32 cellular contexts compared by ENCODE assay signal in the genomic region with DNA sequence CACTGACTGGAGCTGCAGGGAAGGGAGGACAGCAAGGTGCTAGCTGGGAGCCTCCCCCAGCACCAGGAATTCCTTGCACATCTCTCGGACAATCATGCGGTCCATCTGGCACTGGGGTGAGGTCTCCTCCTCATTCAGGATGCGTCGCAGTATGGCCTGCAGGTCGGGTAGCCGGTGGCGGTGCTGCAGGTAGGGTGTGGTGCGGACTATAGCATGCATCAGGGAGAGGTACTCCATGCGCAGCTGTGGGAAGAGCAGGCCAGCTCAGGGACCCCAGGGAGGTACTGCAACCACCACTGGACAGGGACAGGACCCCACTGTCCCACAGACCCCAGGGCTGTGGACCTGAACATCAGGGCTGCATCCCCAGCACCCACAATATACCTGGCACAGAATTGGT. TPM values are rescaled to one million over a fixed set of nuclear protein-coding genes. Genes with fewer than 3 reads are reported as not detected.
"Had no signal": no experiment of that assay in that cellular context is flagged by ENCODE, and none has a peak within 500 bp of the region (broad histone marks: within the 10 kb centered on the region; RNA-seq: fewer than 3 reads in every experiment).

No MANE protein-coding gene starts in this region.

- H3K27me3 Mint-ChIP-seq: activated CD4-positive, alpha-beta memory T cell treated with anti-CD3 and anti-CD28 coated beads, Interleukin-2, amount 10 ng/mL, durations not matched to agents 7 days and 5 days; activated CD4-positive, alpha-beta T cell treated with anti-CD3 and anti-CD28 coated beads for 36 hours; activated CD4-positive, alpha-beta T cell treated with anti-CD3 and anti-CD28 coated beads, Interleukin-2, amount 10 ng/mL, durations not matched to agents 24 days and 14 days; activated naive CD8-positive, alpha-beta T cell; activated T-cell treated with anti-CD3 and anti-CD28 coated beads, Interleukin-2, amount 50 U/mL, for 24 hours had no signal

- DNase-seq: activated CD4-positive, alpha-beta memory T cell treated with anti-CD3 and anti-CD28 coated beads, Interleukin-2, amount 10 ng/mL, durations not matched to agents 7 days and 5 days; activated CD4-positive, alpha-beta T cell treated with anti-CD3 and anti-CD28 coated beads for 36 hours; activated CD4-positive, alpha-beta T cell treated with anti-CD3 and anti-CD28 coated beads, Interleukin-2, amount 10 ng/mL, durations not matched to agents 24 days and 14 days; activated CD4-positive, CD25-positive, alpha-beta regulatory T cell; activated CD4-positive, CD25-positive, alpha-beta regulatory T cell treated with anti-CD3 and anti-CD28 coated beads, Interleukin-2, amount 50 U/mL, for 72 hours; activated CD8-positive, alpha-beta memory T cell treated with anti-CD3 and anti-CD28 coated beads, Interleukin-2, amount 50 U/mL, for 48 hours; activated effector memory CD4-positive, alpha-beta T cell treated with Interleukin-2 at 50 U/mL for 16 hours; activated gamma-delta T cell treated with Interleukin-2 at 50 U/mL for 16 hours; activated naive CD4-positive, alpha-beta T cell treated with anti-CD3 and anti-CD28 coated beads, Interleukin-2, amount 50 U/mL, for 16 hours; activated naive CD4-positive, alpha-beta T cell treated with Interleukin-2 at 50 U/mL for 16 hours; activated T-cell treated with anti-CD3 and anti-CD28 coated beads for 4 hours; activated T-cell treated with anti-CD3 and anti-CD28 coated beads, Interleukin-2, amount 50 U/mL, for 24 hours; activated T-cell treated with anti-CD3 and anti-CD28 coated beads, Interleukin-2, amount 50 U/mL, for 72 hours; amygdala; aorta; body of pancreas; caudate nucleus; cortex of kidney; effector CD8-positive, alpha-beta T cell; foreskin keratinocyte; gastrocnemius medialis; glutamatergic neuron; heart left ventricle; T-helper 1 cell; T-helper 2 cell had no signal

- H3K4me3 Mint-ChIP-seq: activated CD4-positive, alpha-beta memory T cell treated with anti-CD3 and anti-CD28 coated beads, Interleukin-2, amount 10 ng/mL, durations not matched to agents 7 days and 5 days; activated CD4-positive, alpha-beta T cell treated with anti-CD3 and anti-CD28 coated beads for 36 hours; activated CD4-positive, alpha-beta T cell treated with anti-CD3 and anti-CD28 coated beads, Interleukin-2, amount 10 ng/mL, durations not matched to agents 24 days and 14 days; activated naive CD8-positive, alpha-beta T cell; activated T-cell treated with anti-CD3 and anti-CD28 coated beads, Interleukin-2, amount 50 U/mL, for 24 hours; activated T-cell treated with anti-CD3 and anti-CD28 coated beads, Interleukin-2, amount 50 U/mL, for 72 hours had no signal

- H3K27ac ChIP-seq: body of pancreas, esophagus muscularis mucosa, foreskin keratinocyte, gastrocnemius medialis, heart left ventricle had no signal

- H3K27me3 ChIP-seq: body of pancreas, esophagus muscularis mucosa, foreskin keratinocyte, gastrocnemius medialis, heart left ventricle had no signal

- FAIRE-seq: colon, endometrium, endothelial cell of umbilical vein had no signal

- H3K4me1 Mint-ChIP-seq: activated CD4-positive, alpha-beta T cell treated with anti-CD3 and anti-CD28 coated beads for 36 hours; activated CD4-positive, alpha-beta T cell treated with anti-CD3 and anti-CD28 coated beads, Interleukin-2, amount 10 ng/mL, durations not matched to agents 24 days and 14 days had no signal

- H3K9me3 Mint-ChIP-seq: activated CD4-positive, alpha-beta memory T cell treated with anti-CD3 and anti-CD28 coated beads, Interleukin-2, amount 10 ng/mL, durations not matched to agents 7 days and 5 days; activated CD4-positive, alpha-beta T cell treated with anti-CD3 and anti-CD28 coated beads, Interleukin-2, amount 10 ng/mL, durations not matched to agents 24 days and 14 days; activated T-cell treated with anti-CD3 and anti-CD28 coated beads, Interleukin-2, amount 50 U/mL, for 24 hours; activated T-cell treated with anti-CD3 and anti-CD28 coated beads, Interleukin-2, amount 50 U/mL, for 72 hours had no signal

- H3K9me3 ChIP-seq: body of pancreas, esophagus muscularis mucosa, gastrocnemius medialis, heart left ventricle had no signal

- H3K4me3 ChIP-seq: body of pancreas, esophagus muscularis mucosa, gastrocnemius medialis, heart left ventricle had no signal

- H3K4me1 ChIP-seq: body of pancreas, esophagus muscularis mucosa, foreskin keratinocyte, gastrocnemius medialis, heart left ventricle had no signal

- ATAC-seq: body of pancreas, foreskin keratinocyte, gastrocnemius medialis had no signal

- H3K27ac Mint-ChIP-seq: activated CD4-positive, alpha-beta memory T cell treated with anti-CD3 and anti-CD28 coated beads, Interleukin-2, amount 10 ng/mL, durations not matched to agents 7 days and 5 days; activated CD4-positive, alpha-beta T cell treated with anti-CD3 and anti-CD28 coated beads for 36 hours; activated CD4-positive, alpha-beta T cell treated with anti-CD3 and anti-CD28 coated beads, Interleukin-2, amount 10 ng/mL, durations not matched to agents 24 days and 14 days; activated naive CD8-positive, alpha-beta T cell; activated T-cell treated with anti-CD3 and anti-CD28 coated beads, Interleukin-2, amount 50 U/mL, for 72 hours had no signal

RNA-seq across cellular contexts. Expression of a gene that starts 52.9 kb away (rescaled TPM):
- total RNA-seq: activated CD4-positive, alpha-beta memory T cell treated with anti-CD3 and anti-CD28 coated beads, Interleukin-2, amount 10 ng/mL, durations not matched to agents 7 days and 5 days; activated T-cell treated with anti-CD3 and anti-CD28 coated beads, Interleukin-2, amount 50 U/mL, for 72 hours; aorta; body of pancreas; endothelial cell of umbilical vein; epithelial cell of proximal tubule; esophagus muscularis mucosa; gastrocnemius medialis; heart left ventricle had no signal
- polyA plus RNA-seq: adipose tissue, endothelial cell of umbilical vein, heart left ventricle had no signal
